ENCODE assay signal across 1 cellular context in genomic region chr14:55869397-55870049, GRCh38.
TF ChIP-seq lines count a peak whose summit lies in the region.

No MANE protein-coding gene starts in this region.

TF ChIP-seq in IMR-90, 13 proteins besides CTCF, POLR2A, EP300 and RAD21:
- no peak for TF ChIP-seq SMC3 (IDR thresholded peaks at IDR 0.05; ENCODE audit: low read depth, low read length)
- TF ChIP-seq MAFK (IDR thresholded peaks at IDR 0.05; ENCODE audit: low read depth, low read length): no peak
- TF ChIP-seq RCOR1 (IDR thresholded peaks at IDR 0.05; ENCODE audit: insufficient replicate concordance, low read length): no peak
- TF ChIP-seq CHD1 (IDR thresholded peaks at IDR 0.05; ENCODE audit: low read depth, low read length): no peak
- TF ChIP-seq ELK1 (IDR thresholded peaks at IDR 0.05; ENCODE audit: borderline replicate concordance, low read depth, low read length): no peak
- TF ChIP-seq CEBPB (IDR thresholded peaks at IDR 0.05; ENCODE audit: low read depth, low read length): no peak
- no peak for TF ChIP-seq BHLHE40 (IDR thresholded peaks at IDR 0.05; ENCODE audit: low read depth, low read length)
- no peak for TF ChIP-seq MAZ (IDR thresholded peaks at IDR 0.05; ENCODE audit: borderline replicate concordance, low read depth, low read length)
- no peak for TF ChIP-seq RFX5 (IDR thresholded peaks at IDR 0.05; ENCODE audit: low read depth, low read length)
